7 cellular contexts compared by ENCODE assay signal in the genomic region with DNA sequence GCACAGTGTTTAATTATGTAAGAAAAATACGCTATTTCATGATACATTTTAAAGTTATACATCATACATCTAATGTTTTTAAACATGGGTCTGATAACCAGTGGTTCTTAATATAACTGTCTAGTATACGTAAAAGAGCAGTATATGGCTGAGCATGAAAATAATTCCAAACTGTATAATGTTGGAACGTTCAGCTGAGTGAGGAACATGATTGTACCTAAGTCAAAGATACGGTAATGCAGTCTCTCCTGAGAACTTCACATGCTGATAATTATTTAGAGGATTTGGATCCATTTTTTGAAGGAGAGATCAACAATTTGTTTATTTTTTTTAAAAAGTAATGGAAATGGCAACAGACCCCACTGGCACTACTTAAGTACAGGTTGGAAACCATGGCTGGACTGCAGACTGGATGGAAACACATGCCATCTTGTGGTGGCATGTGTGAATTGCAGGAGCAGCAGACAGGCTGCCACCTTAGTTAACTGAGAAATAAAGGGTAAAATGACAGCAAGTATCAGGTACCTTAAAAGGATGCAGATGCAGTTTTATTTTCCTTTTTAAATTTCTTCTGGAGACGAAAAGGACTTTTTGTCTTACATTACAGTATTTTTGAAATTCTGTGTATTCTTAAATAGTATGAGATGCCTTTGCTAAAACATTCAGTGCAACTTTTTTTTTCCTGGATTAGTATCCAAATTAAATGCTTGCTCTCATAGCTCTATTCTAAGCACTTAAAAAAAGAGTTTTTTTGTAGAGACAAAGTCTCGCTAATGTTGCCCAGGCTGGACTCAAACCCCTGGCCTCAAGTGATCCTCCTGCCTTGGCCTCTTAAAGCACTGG.
DNase-seq lines count a peak whose midpoint lies in the region; ATAC-seq and TF ChIP-seq lines count a peak whose summit lies in the region.

No MANE protein-coding gene starts in this region.

- no peaks in the 10 kb centered on the region for H3K27me3 ChIP-seq in tibial nerve

- ATAC-seq in GM21723 (IDR thresholded peaks at IDR 0.05; ENCODE audit: unreplicated experiment) (peak; percentile 86), mucosa of descending colon (peak; percentile 84)

- TF ChIP-seq EP300 in tibial nerve (IDR thresholded peaks at IDR 0.05), result no peak

- TF ChIP-seq CTCF in GM12865 (IDR thresholded peaks at IDR 0.05; ENCODE audit: insufficient read depth, low read depth, low read length, missing control alignments) (peak; percentile 90), LNCAP (IDR thresholded peaks at IDR 0.05) (peak; percentile 100), chondrocyte (IDR thresholded peaks at IDR 0.05) (peak; percentile 90), mucosa of descending colon (IDR thresholded peaks at IDR 0.05) (peak; percentile 86), tibial nerve (IDR thresholded peaks at IDR 0.05) (peak; percentile 40 to 78 (median 51))

- TF ChIP-seq POLR2A in tibial nerve (IDR thresholded peaks at IDR 0.05), result no peak

- no peak overlapping the region for H3K4me3 Mint-ChIP-seq in T-helper 2 cell treated with Interferon-gamma antibody and Interleukin-4, amounts not matched to agents 5 μg/mL and 100 μg/mL, for 36 hours
- H3K4me3 Mint-ChIP-seq in chondrocyte (ENCODE audit: unreplicated experiment), result no peak overlapping the region

- intact Hi-C loops in mucosa of descending colon (cut with DNase I, micrococcal nuclease), result loop anchor here in 1 of 2 donors (10.0 kb wide), 1 partner anchor 764 kb away; no protein-coding TSS in a partner anchor

- peaks cover 36% of the 10 kb centered on the region for H3K36me3 Mint-ChIP-seq in T-helper 2 cell treated with Interferon-gamma antibody and Interleukin-4, amounts not matched to agents 5 μg/mL and 100 μg/mL, for 36 hours (ENCODE audit: low read depth)
- H3K36me3 Mint-ChIP-seq in chondrocyte (ENCODE audit: low read depth), result peaks cover 35% of the 10 kb centered on the region

- DNase-seq in GM12865 (ENCODE audit: low read depth) (peak; percentile 80), chondrocyte (ENCODE audit: low spot score) (no peak), mucosa of descending colon (peak in 1 of 3 donors; percentile 60), tibial nerve (ENCODE audit: low spot score in 2 of 2) (no peak)
- DNase-seq in T-helper 2 cell treated with Interferon-gamma antibody and Interleukin-4, amounts not matched to agents 5 μg/mL and 100 μg/mL, for 36 hours (ENCODE audit: low spot score), result peak; percentile 18

- no peaks in the 10 kb centered on the region for H3K9me3 Mint-ChIP-seq in T-helper 2 cell treated with Interferon-gamma antibody and Interleukin-4, amounts not matched to agents 5 μg/mL and 100 μg/mL, for 36 hours
- peaks cover 10% of the 10 kb centered on the region for H3K9me3 Mint-ChIP-seq in chondrocyte (ENCODE audit: low read depth)

- 93 to 95% methylated on average over 6 of the region's 6 CpGs for WGBS in tibial nerve, 2 donors

- H3K9me3 ChIP-seq in mucosa of descending colon (no peaks in the 10 kb centered on the region), tibial nerve (no peaks in the 10 kb centered on the region)

- no peaks in the 10 kb centered on the region for H3K27me3 Mint-ChIP-seq in T-helper 2 cell treated with Interferon-gamma antibody and Interleukin-4, amounts not matched to agents 5 μg/mL and 100 μg/mL, for 36 hours (ENCODE audit: low read depth)
- H3K27me3 Mint-ChIP-seq in chondrocyte (ENCODE audit: low read depth), result no peaks in the 10 kb centered on the region

- peaks cover 7% of the 10 kb centered on the region for H3K4me1 Mint-ChIP-seq in T-helper 2 cell treated with Interferon-gamma antibody and Interleukin-4, amounts not matched to agents 5 μg/mL and 100 μg/mL, for 36 hours (ENCODE audit: low read depth)
- peaks cover 5% of the 10 kb centered on the region for H3K4me1 Mint-ChIP-seq in chondrocyte (ENCODE audit: low read depth)

- H3K4me3 ChIP-seq in GM12865 (ENCODE audit: low read depth, low read length) (no peak overlapping the region), mucosa of descending colon (no peak overlapping the region), tibial nerve (no peak overlapping the region)

- H3K4me1 ChIP-seq in mucosa of descending colon (ENCODE audit: low read depth) (no peaks in the 10 kb centered on the region), tibial nerve (no peaks in the 10 kb centered on the region)

- H3K27ac ChIP-seq in tibial nerve, result no peak overlapping the region

- H3K36me3 ChIP-seq in mucosa of descending colon (ENCODE audit: low read depth) (no peaks in the 10 kb centered on the region), tibial nerve (peaks cover 0 to 75% (median 3%) of the 10 kb centered on the region in 3 donors)

- H3K27ac Mint-ChIP-seq in T-helper 2 cell treated with Interferon-gamma antibody and Interleukin-4, amounts not matched to agents 5 μg/mL and 100 μg/mL, for 36 hours, result no peak overlapping the region
- no peak overlapping the region for H3K27ac Mint-ChIP-seq in chondrocyte (ENCODE audit: unreplicated experiment)

Comparison
In these comparisons a context has a peak if more than half of its experiments do, and no peak if none do; other contexts are left out.
1. DNase-seq: peak in GM12865 (single experiment) and T-helper 2 cell treated with Interferon-gamma antibody and Interleukin-4, amounts not matched to agents 5 μg/mL and 100 μg/mL, for 36 hours (single experiment); none in chondrocyte (single experiment) and tibial nerve (0 of 2).
2. Peak in every context shown above with its lines, with median percentiles within 50 percentile points of each other: CTCF ChIP-seq.